1 cellular context compared by ENCODE assay signal in genomic region chr22:26632422-26633155, GRCh38.
TF ChIP-seq lines count a peak whose summit lies in the region.

No MANE protein-coding gene starts in this region.

TF ChIP-seq in K562, 482 proteins besides CTCF, POLR2A, EP300 and RAD21 (continued from another document and continues in another):
- TF ChIP-seq THAP12 (CRISPR knock-in tag; IDR thresholded peaks at IDR 0.05) (no peak), HNRNPL (IDR thresholded peaks at IDR 0.05; ENCODE audit: low read depth, low read length) (no peak), RB1 (IDR thresholded peaks at IDR 0.05; ENCODE audit: low read depth) (no peak), ZBTB34 (CRISPR knock-in tag; IDR thresholded peaks at IDR 0.05) (no peak), ZNF561 (CRISPR knock-in tag; conservative IDR thresholded peaks at IDR 0.05) (no peak), CHCHD3 (CRISPR knock-in tag; IDR thresholded peaks at IDR 0.05) (no peak), TEAD4 (IDR thresholded peaks at IDR 0.05; ENCODE audit: low read length) (peak; percentile 93), TEAD4 (CRISPR knock-in tag; IDR thresholded peaks at IDR 0.05; ENCODE audit: borderline replicate concordance) (no peak), NCOA1 (IDR thresholded peaks at IDR 0.05; ENCODE audit: low read depth) (peak; percentile 85), FIP1L1 (IDR thresholded peaks at IDR 0.05; ENCODE audit: low read depth, low read length, poor library complexity, severe bottlenecking) (no peak), THRB (CRISPR knock-in tag; conservative IDR thresholded peaks at IDR 0.05) (no peak; the same call in 1 of the 2 replicates), HDGF (IDR thresholded peaks at IDR 0.05) (no peak), HDAC8 (tag; IDR thresholded peaks at IDR 0.05) (no peak), HEY1 (CRISPR knock-in tag; IDR thresholded peaks at IDR 0.05; ENCODE audit: borderline replicate concordance) (no peak), SP1 (CRISPR knock-in tag; IDR thresholded peaks at IDR 0.05) (no peak), RAD51 (IDR thresholded peaks at IDR 0.05; ENCODE audit: borderline replicate concordance, low read depth) (no peak), U2AF1 (optimal IDR thresholded peaks at IDR 0.05; ENCODE audit: low read depth, low read length) (no peak), SRF (CRISPR knock-in tag; IDR thresholded peaks at IDR 0.05) (0 out of 4 replicates have a peak, but pooled peaks of 1 of the 2 experiments have one; percentile 26), ZNF707 (CRISPR knock-in tag; conservative IDR thresholded peaks at IDR 0.05) (no peak), PTBP1 (IDR thresholded peaks at IDR 0.05; ENCODE audit: low read depth, low read length) (no peak), ZNF644 (tag; IDR thresholded peaks at IDR 0.05; ENCODE audit: low read depth) (no peak), CBFA2T2 (conservative IDR thresholded peaks at IDR 0.05) (peak; percentile 89), MAZ (CRISPR knock-in tag; conservative IDR thresholded peaks at IDR 0.05 in 1 of 2, IDR thresholded peaks at IDR 0.05 in 1 of 2) (peak; percentile 66 to 67), NR2C1 (IDR thresholded peaks at IDR 0.05) (no peak), NR2C1 (tag; IDR thresholded peaks at IDR 0.05) (no peak), RFX1 (IDR thresholded peaks at IDR 0.05) (no peak), MCM2 (IDR thresholded peaks at IDR 0.05; ENCODE audit: low read depth) (no peak), KLF10 (CRISPR knock-in tag; IDR thresholded peaks at IDR 0.05) (no peak), MAX (CRISPR knock-in tag; IDR thresholded peaks at IDR 0.05) (no peak), TEAD1 (CRISPR knock-in tag; IDR thresholded peaks at IDR 0.05) (0 out of 4 replicates have a peak, but pooled peaks of 1 of the 2 experiments have one; percentile 68), NBN (IDR thresholded peaks at IDR 0.05; ENCODE audit: low read depth) (peak; percentile 85), ZEB2 (IDR thresholded peaks at IDR 0.05) (peak; percentile 77), PTRF (tag; IDR thresholded peaks at IDR 0.05) (no peak), TAF7 (tag; IDR thresholded peaks at IDR 0.05) (no peak), ZC3H8 (IDR thresholded peaks at IDR 0.05) (no peak), ZNF165 (CRISPR knock-in tag; IDR thresholded peaks at IDR 0.05; ENCODE audit: borderline replicate concordance) (no peak), SRSF9 (IDR thresholded peaks at IDR 0.05; ENCODE audit: borderline replicate concordance, low read depth, low read length) (no peak), TBP (optimal IDR thresholded peaks at IDR 0.05; ENCODE audit: low read depth, low read length) (peak; percentile 56), ZNF347 (CRISPR knock-in tag; IDR thresholded peaks at IDR 0.05; ENCODE audit: low read depth) (no peak)
- TF ChIP-seq, protein P1, sequence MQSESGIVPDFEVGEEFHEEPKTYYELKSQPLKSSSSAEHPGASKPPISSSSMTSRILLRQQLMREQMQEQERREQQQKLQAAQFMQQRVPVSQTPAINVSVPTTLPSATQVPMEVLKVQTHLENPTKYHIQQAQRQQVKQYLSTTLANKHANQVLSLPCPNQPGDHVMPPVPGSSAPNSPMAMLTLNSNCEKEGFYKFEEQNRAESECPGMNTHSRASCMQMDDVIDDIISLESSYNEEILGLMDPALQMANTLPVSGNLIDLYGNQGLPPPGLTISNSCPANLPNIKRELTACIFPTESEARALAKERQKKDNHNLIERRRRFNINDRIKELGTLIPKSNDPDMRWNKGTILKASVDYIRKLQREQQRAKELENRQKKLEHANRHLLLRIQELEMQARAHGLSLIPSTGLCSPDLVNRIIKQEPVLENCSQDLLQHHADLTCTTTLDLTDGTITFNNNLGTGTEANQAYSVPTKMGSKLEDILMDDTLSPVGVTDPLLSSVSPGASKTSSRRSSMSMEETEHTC (IDR thresholded peaks at IDR 0.05), result no peak
- TF ChIP-seq, protein P2, sequence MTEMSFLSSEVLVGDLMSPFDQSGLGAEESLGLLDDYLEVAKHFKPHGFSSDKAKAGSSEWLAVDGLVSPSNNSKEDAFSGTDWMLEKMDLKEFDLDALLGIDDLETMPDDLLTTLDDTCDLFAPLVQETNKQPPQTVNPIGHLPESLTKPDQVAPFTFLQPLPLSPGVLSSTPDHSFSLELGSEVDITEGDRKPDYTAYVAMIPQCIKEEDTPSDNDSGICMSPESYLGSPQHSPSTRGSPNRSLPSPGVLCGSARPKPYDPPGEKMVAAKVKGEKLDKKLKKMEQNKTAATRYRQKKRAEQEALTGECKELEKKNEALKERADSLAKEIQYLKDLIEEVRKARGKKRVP (CRISPR knock-in tag; IDR thresholded peaks at IDR 0.05), result no peak
- TF ChIP-seq, protein P3, sequence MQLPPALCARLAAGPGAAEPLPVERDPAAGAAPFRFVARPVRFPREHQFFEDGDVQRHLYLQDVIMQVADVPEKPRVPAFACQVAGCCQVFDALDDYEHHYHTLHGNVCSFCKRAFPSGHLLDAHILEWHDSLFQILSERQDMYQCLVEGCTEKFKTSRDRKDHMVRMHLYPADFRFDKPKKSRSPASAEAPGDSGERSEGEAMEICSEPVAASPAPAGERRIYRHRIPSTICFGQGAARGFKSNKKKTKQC (CRISPR knock-in tag; IDR thresholded peaks at IDR 0.05), result no peak
- TF ChIP-seq, protein P4, sequence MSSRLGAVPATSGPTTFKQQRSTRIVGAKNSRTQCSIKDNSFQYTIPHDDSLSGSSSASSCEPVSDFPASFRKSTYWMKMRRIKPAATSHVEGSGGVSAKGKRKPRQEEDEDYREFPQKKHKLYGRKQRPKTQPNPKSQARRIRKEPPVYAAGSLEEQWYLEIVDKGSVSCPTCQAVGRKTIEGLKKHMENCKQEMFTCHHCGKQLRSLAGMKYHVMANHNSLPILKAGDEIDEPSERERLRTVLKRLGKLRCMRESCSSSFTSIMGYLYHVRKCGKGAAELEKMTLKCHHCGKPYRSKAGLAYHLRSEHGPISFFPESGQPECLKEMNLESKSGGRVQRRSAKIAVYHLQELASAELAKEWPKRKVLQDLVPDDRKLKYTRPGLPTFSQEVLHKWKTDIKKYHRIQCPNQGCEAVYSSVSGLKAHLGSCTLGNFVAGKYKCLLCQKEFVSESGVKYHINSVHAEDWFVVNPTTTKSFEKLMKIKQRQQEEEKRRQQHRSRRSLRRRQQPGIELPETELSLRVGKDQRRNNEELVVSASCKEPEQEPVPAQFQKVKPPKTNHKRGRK (tag; IDR thresholded peaks at IDR 0.05), result no peak
- TF ChIP-seq, protein P5, sequence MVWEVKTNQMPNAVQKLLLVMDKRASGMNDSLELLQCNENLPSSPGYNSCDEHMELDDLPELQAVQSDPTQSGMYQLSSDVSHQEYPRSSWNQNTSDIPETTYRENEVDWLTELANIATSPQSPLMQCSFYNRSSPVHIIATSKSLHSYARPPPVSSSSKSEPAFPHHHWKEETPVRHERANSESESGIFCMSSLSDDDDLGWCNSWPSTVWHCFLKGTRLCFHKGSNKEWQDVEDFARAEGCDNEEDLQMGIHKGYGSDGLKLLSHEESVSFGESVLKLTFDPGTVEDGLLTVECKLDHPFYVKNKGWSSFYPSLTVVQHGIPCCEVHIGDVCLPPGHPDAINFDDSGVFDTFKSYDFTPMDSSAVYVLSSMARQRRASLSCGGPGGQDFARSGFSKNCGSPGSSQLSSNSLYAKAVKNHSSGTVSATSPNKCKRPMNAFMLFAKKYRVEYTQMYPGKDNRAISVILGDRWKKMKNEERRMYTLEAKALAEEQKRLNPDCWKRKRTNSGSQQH (CRISPR knock-in tag; IDR thresholded peaks at IDR 0.05), result no peak; the same call in 1 of the 2 replicates
- TF ChIP-seq, protein P6, sequence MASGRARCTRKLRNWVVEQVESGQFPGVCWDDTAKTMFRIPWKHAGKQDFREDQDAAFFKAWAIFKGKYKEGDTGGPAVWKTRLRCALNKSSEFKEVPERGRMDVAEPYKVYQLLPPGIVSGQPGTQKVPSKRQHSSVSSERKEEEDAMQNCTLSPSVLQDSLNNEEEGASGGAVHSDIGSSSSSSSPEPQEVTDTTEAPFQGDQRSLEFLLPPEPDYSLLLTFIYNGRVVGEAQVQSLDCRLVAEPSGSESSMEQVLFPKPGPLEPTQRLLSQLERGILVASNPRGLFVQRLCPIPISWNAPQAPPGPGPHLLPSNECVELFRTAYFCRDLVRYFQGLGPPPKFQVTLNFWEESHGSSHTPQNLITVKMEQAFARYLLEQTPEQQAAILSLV (tag; IDR thresholded peaks at IDR 0.05), result no peak
- TF ChIP-seq, protein P7, sequence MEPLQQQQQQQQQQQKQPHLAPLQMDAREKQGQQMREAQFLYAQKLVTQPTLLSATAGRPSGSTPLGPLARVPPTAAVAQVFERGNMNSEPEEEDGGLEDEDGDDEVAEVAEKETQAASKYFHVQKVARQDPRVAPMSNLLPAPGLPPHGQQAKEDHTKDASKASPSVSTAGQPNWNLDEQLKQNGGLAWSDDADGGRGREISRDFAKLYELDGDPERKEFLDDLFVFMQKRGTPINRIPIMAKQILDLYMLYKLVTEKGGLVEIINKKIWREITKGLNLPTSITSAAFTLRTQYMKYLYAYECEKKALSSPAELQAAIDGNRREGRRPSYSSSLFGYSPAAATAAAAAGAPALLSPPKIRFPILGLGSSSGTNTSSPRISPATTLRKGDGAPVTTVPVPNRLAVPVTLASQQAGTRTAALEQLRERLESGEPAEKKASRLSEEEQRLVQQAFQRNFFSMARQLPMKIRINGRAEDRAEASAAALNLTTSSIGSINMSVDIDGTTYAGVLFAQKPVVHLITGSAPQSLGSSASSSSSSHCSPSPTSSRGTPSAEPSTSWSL (CRISPR knock-in tag; IDR thresholded peaks at IDR 0.05; ENCODE audit: borderline replicate concordance), result no peak
- TF ChIP-seq, protein P8, sequence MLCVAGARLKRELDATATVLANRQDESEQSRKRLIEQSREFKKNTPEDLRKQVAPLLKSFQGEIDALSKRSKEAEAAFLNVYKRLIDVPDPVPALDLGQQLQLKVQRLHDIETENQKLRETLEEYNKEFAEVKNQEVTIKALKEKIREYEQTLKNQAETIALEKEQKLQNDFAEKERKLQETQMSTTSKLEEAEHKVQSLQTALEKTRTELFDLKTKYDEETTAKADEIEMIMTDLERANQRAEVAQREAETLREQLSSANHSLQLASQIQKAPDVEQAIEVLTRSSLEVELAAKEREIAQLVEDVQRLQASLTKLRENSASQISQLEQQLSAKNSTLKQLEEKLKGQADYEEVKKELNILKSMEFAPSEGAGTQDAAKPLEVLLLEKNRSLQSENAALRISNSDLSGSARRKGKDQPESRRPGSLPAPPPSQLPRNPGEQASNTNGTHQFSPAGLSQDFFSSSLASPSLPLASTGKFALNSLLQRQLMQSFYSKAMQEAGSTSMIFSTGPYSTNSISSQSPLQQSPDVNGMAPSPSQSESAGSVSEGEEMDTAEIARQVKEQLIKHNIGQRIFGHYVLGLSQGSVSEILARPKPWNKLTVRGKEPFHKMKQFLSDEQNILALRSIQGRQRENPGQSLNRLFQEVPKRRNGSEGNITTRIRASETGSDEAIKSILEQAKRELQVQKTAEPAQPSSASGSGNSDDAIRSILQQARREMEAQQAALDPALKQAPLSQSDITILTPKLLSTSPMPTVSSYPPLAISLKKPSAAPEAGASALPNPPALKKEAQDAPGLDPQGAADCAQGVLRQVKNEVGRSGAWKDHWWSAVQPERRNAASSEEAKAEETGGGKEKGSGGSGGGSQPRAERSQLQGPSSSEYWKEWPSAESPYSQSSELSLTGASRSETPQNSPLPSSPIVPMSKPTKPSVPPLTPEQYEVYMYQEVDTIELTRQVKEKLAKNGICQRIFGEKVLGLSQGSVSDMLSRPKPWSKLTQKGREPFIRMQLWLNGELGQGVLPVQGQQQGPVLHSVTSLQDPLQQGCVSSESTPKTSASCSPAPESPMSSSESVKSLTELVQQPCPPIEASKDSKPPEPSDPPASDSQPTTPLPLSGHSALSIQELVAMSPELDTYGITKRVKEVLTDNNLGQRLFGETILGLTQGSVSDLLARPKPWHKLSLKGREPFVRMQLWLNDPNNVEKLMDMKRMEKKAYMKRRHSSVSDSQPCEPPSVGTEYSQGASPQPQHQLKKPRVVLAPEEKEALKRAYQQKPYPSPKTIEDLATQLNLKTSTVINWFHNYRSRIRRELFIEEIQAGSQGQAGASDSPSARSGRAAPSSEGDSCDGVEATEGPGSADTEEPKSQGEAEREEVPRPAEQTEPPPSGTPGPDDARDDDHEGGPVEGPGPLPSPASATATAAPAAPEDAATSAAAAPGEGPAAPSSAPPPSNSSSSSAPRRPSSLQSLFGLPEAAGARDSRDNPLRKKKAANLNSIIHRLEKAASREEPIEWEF (CRISPR knock-in tag; IDR thresholded peaks at IDR 0.05), result no peak
